Comparison of ENCODE assay signal across 10 cellular contexts in genomic region chr13:23608704-23609413, GRCh38. TPM values are rescaled to one million over a fixed set of nuclear protein-coding genes. Genes with fewer than 3 reads are reported as not detected.
DNase-seq lines count a peak whose midpoint lies in the region; ATAC-seq, FAIRE-seq and TF ChIP-seq lines count a peak whose summit lies in the region.
"Had no signal": no experiment of that assay in that cellular context is flagged by ENCODE, and none has a peak within 500 bp of the region (broad histone marks: within the 10 kb centered on the region; RNA-seq: fewer than 3 reads in every experiment).

No MANE protein-coding gene starts in this region.

- H3K36me3 ChIP-seq in SK-N-MC (ENCODE audit: insufficient read depth, low read length) (no peaks in the 10 kb centered on the region), heart right ventricle (peaks cover 0 to 11% (median 0%) of the 10 kb centered on the region in 9 donors), sigmoid colon (no peaks in the 10 kb centered on the region)

- TF ChIP-seq EP300 in sigmoid colon (IDR thresholded peaks at IDR 0.05), result no peak

- no peak for TF ChIP-seq POLR2A in sigmoid colon (IDR thresholded peaks at IDR 0.05)

- peak overlapping the region; percentile 72 for H3K4me3 ChIP-seq in SK-N-MC
- H3K4me3 ChIP-seq in heart right ventricle, result peak overlapping the region in 6 of 10 donors; percentile 6 to 26 (median 18)
- H3K4me3 ChIP-seq in sigmoid colon, result peak overlapping the region in 2 of 4 donors; percentile 10 to 16

- FAIRE-seq in GM18507 (lab: Jason Lieb, UNC), result peak; percentile 71

- WGBS in heart right ventricle, 2 donors, result 40 to 47% methylated on average over 13 of the region's 13 CpGs
- WGBS in sigmoid colon, 2 donors, result 44 to 45% methylated on average over 13 of the region's 13 CpGs

- TF ChIP-seq CTCF in heart right ventricle (IDR thresholded peaks at IDR 0.05), result no peak
- TF ChIP-seq CTCF in sigmoid colon (IDR thresholded peaks at IDR 0.05), result no peak

- DNase-seq in GM18507 (ENCODE audit: extremely low spot score, insufficient read length, low read depth) (no peak), SK-N-MC (ENCODE audit: low read depth, low spot score) (no peak), heart right ventricle (peak; percentile 52 to 59), sigmoid colon (peak; percentile 78), GM19238 (ENCODE audit: insufficient read length, low spot score) (no peak)
- DNase-seq in activated CD8-positive, alpha-beta memory T cell treated with anti-CD3 and anti-CD28 coated beads, Interleukin-2, amount 50 U/mL, for 4 hours, result no peak
- DNase-seq: effector CD8-positive, alpha-beta T cell; RPMI8226 had no signal

- ATAC-seq in heart right ventricle, result peak; percentile 66 to 79 (median 75)
- ATAC-seq in HG03108 (IDR thresholded peaks at IDR 0.05; ENCODE audit: unreplicated experiment), result no peak
- ATAC-seq in GM21447 (IDR thresholded peaks at IDR 0.05; ENCODE audit: unreplicated experiment), result no peak

- intact Hi-C loops in heart right ventricle (cut with DNase I) (no loop called here), sigmoid colon (cut with DNase I) (no loop called here)

- peaks cover 0 to 46% (median 40%) of the 10 kb centered on the region in 9 donors for H3K4me1 ChIP-seq in heart right ventricle
- peaks cover 0 to 32% (median 18%) of the 10 kb centered on the region in 4 donors for H3K4me1 ChIP-seq in sigmoid colon

- H3K27ac ChIP-seq in SK-N-MC (peak overlapping the region; percentile 87; the same call in 1 of the 2 replicates), heart right ventricle (peak overlapping the region; percentile 0 to 85 (median 55)), sigmoid colon (peak overlapping the region; percentile 13 to 55 (median 30))

- no peak overlapping the region for H3K9ac ChIP-seq in SK-N-MC (ENCODE audit: insufficient read length)

- H3K27me3 ChIP-seq in heart right ventricle (no peaks in the 10 kb centered on the region), sigmoid colon (no peaks in the 10 kb centered on the region)

- no peaks in the 10 kb centered on the region for H3K9me3 ChIP-seq in SK-N-MC (ENCODE audit: low read depth, low read length)
- H3K9me3 ChIP-seq in heart right ventricle, result no peaks in the 10 kb centered on the region
- H3K9me3 ChIP-seq in sigmoid colon, result no peaks in the 10 kb centered on the region

RNA-seq across cellular contexts. Expression of gene TNFRSF19, which starts 38.6 kb away (rescaled TPM):
- 10 to 100 TPM; 25.5 to 49.6 (median 33.7) TPM for total RNA-seq in heart right ventricle
- 10 to 100 TPM; 17.8 to 20.9 TPM for polyA plus RNA-seq in heart right ventricle
- 1 to 10 TPM; 1.3 to 4.2 (median 3.2) TPM for total RNA-seq in sigmoid colon
- under 1 TPM in 2 of 3 donors, not detected in 1; 0.60 to 0.96 TPM for polyA plus RNA-seq in sigmoid colon

Comparison
In these comparisons a context has a peak if more than half of its experiments do, and no peak if none do; other contexts are left out.
1. DNase-seq: peak in heart right ventricle (2 of 2) and sigmoid colon (single experiment); none in GM18507 (single experiment), SK-N-MC (single experiment), activated CD8-positive, alpha-beta memory T cell treated with anti-CD3 and anti-CD28 coated beads, Interleukin-2, amount 50 U/mL, for 4 hours (single experiment) and GM19238 (single experiment).
2. H3K27ac ChIP-seq: peak in every context shown above with its lines; median percentile 87 in SK-N-MC; 55 in heart right ventricle; 30 in sigmoid colon.
3. ATAC-seq: peak in heart right ventricle (8 of 8); none in HG03108 (single experiment) and GM21447 (single experiment).
4. RNA of gene TNFRSF19, which starts 38.6 kb away (total RNA-seq): 25.5 to 49.6 TPM in heart right ventricle; 1.3 to 4.2 TPM in sigmoid colon; every median in the first group is over 4 times any median in the second.